In genomic region chr6:26232950-26233607, GRCh38 we compare ENCODE assay signal across 8 cellular contexts.
A peak's percentile ranks its signal among the peaks of the same experiment; 100 is the strongest.
DNase-seq lines count a peak whose midpoint lies in the region; ATAC-seq and TF ChIP-seq lines count a peak whose summit lies in the region.

No MANE protein-coding gene starts in this region.

- peaks cover 22% of the 10 kb centered on the region for H3K4me1 Mint-ChIP-seq in osteocyte (ENCODE audit: unreplicated experiment)

- peak; percentile 10 for ATAC-seq in HG03135 (IDR thresholded peaks at IDR 0.05; ENCODE audit: unreplicated experiment)
- no peak for ATAC-seq in HG03095 (IDR thresholded peaks at IDR 0.05; ENCODE audit: unreplicated experiment)

- H3K4me3 ChIP-seq in GM12864 (ENCODE audit: low read depth, low read length) (peak overlapping the region; percentile 66), epithelial cell of esophagus (ENCODE audit: low read length) (peak overlapping the region; percentile 65)

- H3K4me3 Mint-ChIP-seq in osteocyte (ENCODE audit: unreplicated experiment), result peak overlapping the region; percentile 80

- H3K9me3 Mint-ChIP-seq in osteocyte (ENCODE audit: unreplicated experiment), result no peaks in the 10 kb centered on the region

- DNase-seq in GM12864 (ENCODE audit: low read depth), result no peak
- peak; percentile 71 for DNase-seq in activated CD4-positive, alpha-beta T cell treated with anti-CD3 and anti-CD28 coated beads for 48 hours
- DNase-seq in epithelial cell of esophagus (ENCODE audit: low read depth), result peak; percentile 62
- DNase-seq in osteocyte (ENCODE audit: extremely low spot score, unreplicated experiment), result no peak
- DNase-seq in ACHN, result no peak
- DNase-seq in RKO (ENCODE audit: low spot score), result no peak

- no peaks in the 10 kb centered on the region for H3K27me3 Mint-ChIP-seq in osteocyte (ENCODE audit: unreplicated experiment)

- peak overlapping the region; percentile 94 for H3K27ac Mint-ChIP-seq in osteocyte (ENCODE audit: unreplicated experiment)

- TF ChIP-seq CTCF in GM12864 (IDR thresholded peaks at IDR 0.05; ENCODE audit: low read depth, low read length, missing control alignments) (no peak), epithelial cell of esophagus (IDR thresholded peaks at IDR 0.05; ENCODE audit: insufficient read depth, low read depth, low read length, missing control alignments) (no peak), osteocyte (IDR thresholded peaks at IDR 0.05) (no peak)

- in situ Hi-C loops in ACHN (cut with HindIII; ENCODE audit: low pct_ligation_motif_present, low pct_unique_long_range_greater_than_20kb, low sequenced_read_pairs), result no loop called here

- no peaks in the 10 kb centered on the region for H3K36me3 Mint-ChIP-seq in osteocyte (ENCODE audit: unreplicated experiment)

Comparison
In these comparisons a context has a peak if more than half of its experiments do, and no peak if none do; other contexts are left out.
1. DNase-seq: peak in activated CD4-positive, alpha-beta T cell treated with anti-CD3 and anti-CD28 coated beads for 48 hours (single experiment) and epithelial cell of esophagus (single experiment); none in GM12864 (single experiment), osteocyte (single experiment), ACHN (single experiment) and RKO (single experiment).